ENCODE assay signal across 1 cellular context in the genomic region with DNA sequence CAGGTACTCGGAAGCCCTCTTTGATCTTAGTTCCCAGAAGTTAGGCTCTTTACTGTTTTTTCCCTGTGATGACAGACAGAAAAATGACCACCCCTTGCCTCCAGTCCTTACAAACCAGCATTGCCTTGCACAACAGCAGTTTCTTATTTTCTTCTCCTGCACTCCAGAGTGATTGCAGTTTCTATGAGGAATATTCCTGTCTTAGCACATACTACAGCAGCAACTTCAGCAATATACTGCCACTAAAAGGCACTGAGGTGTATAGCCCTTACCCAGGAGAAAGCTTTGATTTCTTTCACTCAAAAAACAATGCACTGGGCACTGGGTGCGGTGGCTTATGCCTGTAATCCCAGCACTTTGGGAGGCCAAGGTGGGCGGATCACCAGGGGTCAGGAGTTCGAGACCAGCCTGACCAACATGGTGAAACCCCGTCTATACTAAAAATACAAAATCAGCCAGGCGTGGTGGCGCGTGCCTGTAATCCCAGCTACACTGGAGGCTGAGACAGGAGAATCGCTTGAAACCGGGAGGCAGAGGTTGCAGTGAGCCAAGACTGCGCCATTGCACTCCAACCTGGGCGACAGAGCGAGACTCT.
TF ChIP-seq lines count a peak whose summit lies in the region.

No MANE protein-coding gene starts in this region.

TF ChIP-seq in SK-N-SH, 30 proteins besides CTCF, POLR2A, EP300 and RAD21:
- peak; percentile 33 for TF ChIP-seq SMC3 (IDR thresholded peaks at IDR 0.05; ENCODE audit: low read depth, low read length)
